ENCODE assay signal across 10 cellular contexts in the genomic region with DNA sequence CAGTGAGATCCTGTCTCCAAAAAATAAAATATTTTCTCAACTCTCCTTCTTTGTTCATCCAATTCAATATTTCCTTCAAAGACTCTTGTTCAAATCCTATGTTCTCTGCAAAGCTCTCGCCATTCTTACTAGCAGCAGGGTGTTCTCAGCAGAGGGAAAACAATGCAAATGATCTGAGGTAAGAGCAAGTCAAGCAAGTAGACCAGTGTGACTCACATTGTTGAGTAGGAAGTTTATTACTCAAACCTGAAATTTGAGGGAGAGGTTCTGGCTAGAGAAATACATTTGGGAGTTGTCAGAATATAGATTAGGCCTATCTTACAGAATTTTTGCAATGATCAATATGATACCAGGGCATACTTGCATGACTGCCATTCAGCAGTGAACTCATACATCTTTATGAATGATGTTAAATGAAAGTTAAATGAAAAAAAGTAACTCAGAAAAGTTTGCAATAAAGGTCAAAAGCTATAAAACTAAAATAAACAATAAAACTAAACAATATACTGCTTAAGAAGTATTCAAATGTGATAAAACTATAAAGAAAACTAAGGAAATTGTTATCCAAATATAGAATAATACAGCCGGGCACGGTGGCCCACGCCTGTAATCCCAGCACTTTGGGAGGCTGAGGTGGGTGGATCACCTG. TPM values are rescaled to one million over a fixed set of nuclear protein-coding genes. Genes with fewer than 3 reads are reported as not detected.
DNase-seq lines count a peak whose midpoint lies in the region; ATAC-seq, FAIRE-seq and TF ChIP-seq lines count a peak whose summit lies in the region.
"Had no signal": no experiment of that assay in that cellular context is flagged by ENCODE, and none has a peak within 500 bp of the region (broad histone marks: within the 10 kb centered on the region; RNA-seq: fewer than 3 reads in every experiment).

No MANE protein-coding gene starts in this region.

- WGBS in esophagus, 2 donors = 76 to 79% methylated on average over 4 of the region's 4 CpGs
- 88 to 94% methylated on average over 4 of the region's 4 CpGs for WGBS in heart right ventricle, 2 donors

- H3K4me3 ChIP-seq in esophagus (ENCODE audit: low read depth in 1 of 2, low read length in 2 of 2) (no peak overlapping the region), heart right ventricle (no peak overlapping the region)

- H3K4me1 Mint-ChIP-seq in mesothelial cell of epicardium = peaks cover 23% of the 10 kb centered on the region

- no peaks in the 10 kb centered on the region for H3K36me3 ChIP-seq in esophagus (ENCODE audit: control insufficient read depth in 2 of 2, insufficient read depth in 2 of 2, low read length in 1 of 2)
- peaks cover 0 to 45% (median 0%) of the 10 kb centered on the region in 9 donors for H3K36me3 ChIP-seq in heart right ventricle

- no peak overlapping the region for H3K4me3 Mint-ChIP-seq in mesothelial cell of epicardium

- intact Hi-C loops in heart right ventricle (cut with DNase I) = loop anchor here in 1 of 10 donors (5.0 kb wide), 1 partner anchor 36 kb away; no protein-coding TSS in a partner anchor

- H3K27ac ChIP-seq in esophagus (ENCODE audit: low read depth in 2 of 2, low read length in 1 of 2) (peak overlapping the region; percentile 66 to 74), heart right ventricle (no peak overlapping the region)

- no peak overlapping the region for H3K27ac Mint-ChIP-seq in mesothelial cell of epicardium

- FAIRE-seq in GM19239 (lab: Jason Lieb, UNC) = peak; percentile 86
- FAIRE-seq: colon had no signal

- TF ChIP-seq CTCF in mesothelial cell of epicardium (IDR thresholded peaks at IDR 0.05; ENCODE audit: unreplicated experiment) (no peak), heart right ventricle (IDR thresholded peaks at IDR 0.05) (no peak)

- H3K4me1 ChIP-seq in esophagus (ENCODE audit: control insufficient read depth in 2 of 2, insufficient read depth in 2 of 2, low read length in 1 of 2) (peaks cover 0 to 6% of the 10 kb centered on the region in 2 donors), heart right ventricle (peaks cover 0 to 38% (median 19%) of the 10 kb centered on the region in 9 donors)

- H3K27me3 ChIP-seq in esophagus (ENCODE audit: control insufficient read depth in 1 of 2, insufficient read depth in 2 of 2, low read length in 2 of 2) = no peaks in the 10 kb centered on the region
- H3K27me3 ChIP-seq in heart right ventricle = no peaks in the 10 kb centered on the region

- ATAC-seq in HG03469 (IDR thresholded peaks at IDR 0.05; ENCODE audit: unreplicated experiment) = peak; percentile 71
- no peak for ATAC-seq in HG03342 (IDR thresholded peaks at IDR 0.05; ENCODE audit: unreplicated experiment)
- no peak for ATAC-seq in heart right ventricle

- H3K36me3 Mint-ChIP-seq in mesothelial cell of epicardium = peaks cover 22% of the 10 kb centered on the region

- peaks cover 4% of the 10 kb centered on the region for H3K9me3 Mint-ChIP-seq in mesothelial cell of epicardium

- DNase-seq in ACHN = peak; percentile 69
- no peak for DNase-seq in GM19239 (ENCODE audit: insufficient read length, low spot score)
- DNase-seq in mesothelial cell of epicardium (ENCODE audit: low spot score in 2 of 2, unreplicated experiment in 2 of 2) = no peak
- DNase-seq in DMS114 treated with DMSO at 0.1 percent for 48 hours (lab: John Stamatoyannopoulos, UW; ENCODE audit: unreplicated experiment) = no peak
- DNase-seq in heart right ventricle = no peak
- DNase-seq: Caco-2 had no signal

- in situ Hi-C loops in ACHN (cut with HindIII; ENCODE audit: low pct_ligation_motif_present, low pct_unique_long_range_greater_than_20kb, low sequenced_read_pairs) = no loop called here

- H3K9me3 ChIP-seq in esophagus (ENCODE audit: control insufficient read depth in 2 of 2, insufficient read depth in 1 of 2, low read depth in 1 of 2, low read length in 1 of 2) (no peaks in the 10 kb centered on the region), heart right ventricle (no peaks in the 10 kb centered on the region)
- H3K9me3 ChIP-seq: Caco-2 had no signal

- H3K27me3 Mint-ChIP-seq in mesothelial cell of epicardium (ENCODE audit: low read depth) = no peaks in the 10 kb centered on the region

RNA-seq across cellular contexts. Expression of a gene that starts 5.8 kb away (rescaled TPM):
- polyA plus RNA-seq in esophagus (10 to 100 TPM; 10.2 to 11.6 TPM), heart right ventricle (10 to 100 TPM; 11.0 to 14.1 TPM)
- total RNA-seq in mesothelial cell of epicardium (29.7 to 35.6 TPM (median 30.3 TPM) in 3 replicates), heart right ventricle (10 to 100 TPM; 41.8 to 58.5 (median 47.5) TPM)

RNA-seq across cellular contexts. Expression of a gene that starts 24.9 kb away (rescaled TPM):
- polyA plus RNA-seq in esophagus (1 to 10 TPM; 4.1 to 7.1 TPM), heart right ventricle (under 1 TPM; 0.20 to 0.29 TPM)
- total RNA-seq in mesothelial cell of epicardium (18.0 to 19.5 TPM (median 19.4 TPM) in 3 replicates), heart right ventricle (1 to 10 TPM in 4 of 10 donors, under 1 TPM in 6; 0.30 to 4.4 (median 0.84) TPM)

Comparison
In these comparisons a context has a peak if more than half of its experiments do, and no peak if none do; other contexts are left out.
1. H3K27ac ChIP-seq: peak in esophagus (2 of 2); none in heart right ventricle (0 of 10).